In the genomic region with DNA sequence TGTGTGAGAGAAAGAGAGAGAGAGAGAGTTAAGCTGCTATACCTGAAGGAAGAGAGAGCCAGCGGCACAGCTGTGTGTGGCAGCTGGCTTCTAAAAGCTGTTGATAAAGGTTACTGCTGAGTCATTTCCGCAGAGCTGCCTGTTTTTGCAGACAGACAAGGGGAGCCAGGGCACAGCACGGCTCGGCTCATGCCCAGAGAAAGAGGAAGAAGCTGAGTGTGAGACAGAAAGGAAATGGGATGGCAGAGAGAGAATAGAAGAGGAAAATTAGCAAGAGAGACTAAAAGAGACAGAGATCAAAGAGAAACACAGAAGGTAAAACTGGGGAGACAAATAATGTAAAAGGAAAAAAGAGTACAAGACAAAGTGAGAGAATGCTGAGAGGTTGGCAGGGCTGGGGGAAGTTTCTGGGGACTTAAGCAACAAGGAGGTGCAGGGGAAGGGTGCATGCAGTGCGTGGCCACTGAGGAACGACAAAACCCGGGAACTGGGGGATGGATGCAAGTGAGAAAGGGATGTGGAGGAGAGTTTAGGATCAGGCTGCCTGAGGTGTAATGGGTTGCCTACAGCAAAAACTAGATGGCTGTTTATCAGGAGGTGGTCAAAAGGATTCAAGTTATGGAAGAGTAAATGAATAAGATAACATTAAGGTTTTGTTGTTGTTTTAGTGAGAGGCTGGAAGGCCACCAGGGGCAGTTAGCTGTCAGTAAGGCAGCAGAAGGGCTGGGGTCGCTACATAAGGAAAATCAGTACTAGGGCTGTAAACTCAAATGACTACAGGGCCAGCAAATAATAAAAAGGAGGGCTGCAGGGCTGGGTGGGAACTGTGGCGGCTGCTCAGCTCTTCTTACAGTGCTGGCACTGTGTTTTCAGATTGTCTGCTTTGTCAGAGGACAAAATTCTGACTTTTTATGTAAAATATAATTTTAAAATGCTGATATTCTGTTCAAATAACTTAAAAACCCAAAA, we compare ENCODE assay signal across 8 cellular contexts. TPM values are rescaled to one million over a fixed set of nuclear protein-coding genes. Genes with fewer than 3 reads are reported as not detected.
A peak's percentile ranks its signal among the peaks of the same experiment; 100 is the strongest.
DNase-seq lines count a peak whose midpoint lies in the region; ATAC-seq and TF ChIP-seq lines count a peak whose summit lies in the region.

No MANE protein-coding gene starts in this region.

- peak overlapping the region; percentile 57 for H3K4me3 Mint-ChIP-seq in activated CD8-positive, alpha-beta T cell treated with anti-CD3 and anti-CD28 coated beads for 36 hours

- H3K9me3 Mint-ChIP-seq in activated CD8-positive, alpha-beta T cell treated with anti-CD3 and anti-CD28 coated beads for 36 hours = no peaks in the 10 kb centered on the region

- no peaks in the 10 kb centered on the region for H3K9me3 ChIP-seq in ectodermal cell (ENCODE audit: control insufficient read depth, low read length)

- H3K27me3 ChIP-seq in ectodermal cell (ENCODE audit: control insufficient read depth, insufficient read depth, low read length, poor library complexity, severe bottlenecking) = no peaks in the 10 kb centered on the region

- H3K27me3 Mint-ChIP-seq in activated CD8-positive, alpha-beta T cell treated with anti-CD3 and anti-CD28 coated beads for 36 hours = no peaks in the 10 kb centered on the region

- ATAC-seq in GM19372 (IDR thresholded peaks at IDR 0.05; ENCODE audit: low read depth, unreplicated experiment) (peak; percentile 97), HG03558 (IDR thresholded peaks at IDR 0.05; ENCODE audit: extremely low read depth, unreplicated experiment) (peak; percentile 85)
- peak; percentile 97 for ATAC-seq in activated CD8-positive, alpha-beta T cell treated with anti-CD3 and anti-CD28 coated beads for 36 hours

- CTCF ChIA-PET in activated CD8-positive, alpha-beta T cell treated with anti-CD3 and anti-CD28 coated beads for 36 hours (lab: Charles Lee) = interaction anchor here (0.8 to 2.7 kb wide), 4 partner anchors 44 to 138 kb away, joined by 3 to 13 read pairs (median 4); no protein-coding TSS in a partner anchor

- TF ChIP-seq CTCF in activated CD8-positive, alpha-beta T cell treated with anti-CD3 and anti-CD28 coated beads for 36 hours (IDR thresholded peaks at IDR 0.05) = no peak

- H3K36me3 Mint-ChIP-seq in activated CD8-positive, alpha-beta T cell treated with anti-CD3 and anti-CD28 coated beads for 36 hours (ENCODE audit: low read depth) = no peaks in the 10 kb centered on the region

- POLR2A ChIA-PET in activated CD8-positive, alpha-beta T cell treated with anti-CD3 and anti-CD28 coated beads for 36 hours (lab: Charles Lee) = interaction anchor here (0.7 to 2.8 kb wide), 10 partner anchors 8 to 162 kb away, joined by 3 to 10 read pairs (median 4); no protein-coding TSS in a partner anchor

- H3K27ac ChIP-seq in ectodermal cell (ENCODE audit: insufficient read depth, low read depth, low read length, poor library complexity, severe bottlenecking) = peak overlapping the region; percentile 73

- H3K4me3 ChIP-seq in ectodermal cell (ENCODE audit: insufficient read depth, low read depth, low read length) = no peak overlapping the region

- H3K4me1 Mint-ChIP-seq in activated CD8-positive, alpha-beta T cell treated with anti-CD3 and anti-CD28 coated beads for 36 hours (ENCODE audit: low read depth) = peaks cover 26% of the 10 kb centered on the region

- H3K4me1 ChIP-seq in ectodermal cell (ENCODE audit: control insufficient read depth, insufficient read depth, low read length) = peaks cover 20% of the 10 kb centered on the region

- no peaks in the 10 kb centered on the region for H3K36me3 ChIP-seq in ectodermal cell (ENCODE audit: control insufficient read depth, insufficient read depth, low read length)

- WGBS in ectodermal cell, 2 experiments = 9% methylated on average over 9 of the region's 9 CpGs

- H3K27ac Mint-ChIP-seq in activated CD8-positive, alpha-beta T cell treated with anti-CD3 and anti-CD28 coated beads for 36 hours = peak overlapping the region; percentile 83

- intact Hi-C loops in activated CD8-positive, alpha-beta T cell treated with anti-CD3 and anti-CD28 coated beads for 36 hours (cut with micrococcal nuclease) = loop anchor here (5.0 kb wide), 1 partner anchor 118 kb away; no protein-coding TSS in a partner anchor

- DNase-seq in C1 segment of cervical spinal cord (lab: John Stamatoyannopoulos, UW) (peak in 11 of 14 donors; percentile 28 to 75 (median 46)), NCI-H82 (lab: John Stamatoyannopoulos, UW) (peak; percentile 96), lung microvascular endothelial cell (ENCODE audit: low read depth in 2 of 2) (peak; percentile 88 to 91)
- peak; percentile 82 for DNase-seq in activated CD8-positive, alpha-beta T cell treated with anti-CD3 and anti-CD28 coated beads for 36 hours
- DNase-seq in stimulated activated CD4-positive, alpha-beta T cell treated with anti-CD3 and anti-CD28 coated beads, TNF-alpha, amount 100 ng/mL, for 48 hours (ENCODE audit: low read depth in 3 of 3) = peak in 2 of 3 donors; percentile 51 to 54

RNA-seq across cellular contexts. Expression of a gene that starts 22.9 kb away (rescaled TPM):
- total RNA-seq in activated CD8-positive, alpha-beta T cell treated with anti-CD3 and anti-CD28 coated beads for 36 hours = 1,000 to 10,000 TPM; 1,275 to 1,335 TPM
- 119 TPM for polyA plus RNA-seq in ectodermal cell (2013, experiment 1 of 4)
- polyA plus RNA-seq in ectodermal cell (2013, experiment 2 of 4) = 117 TPM
- polyA plus RNA-seq in ectodermal cell (2013, experiment 3 of 4) = 71.7 TPM
- 81.8 TPM for polyA plus RNA-seq in ectodermal cell (2013, experiment 4 of 4)
- 536 and 593 TPM in 2 replicates for total RNA-seq in lung microvascular endothelial cell

Comparison
In these comparisons a context has a peak if more than half of its experiments do, and no peak if none do; other contexts are left out.
1. DNase-seq: peak in every context shown above with its lines; median percentile 96 in NCI-H82; 90 in lung microvascular endothelial cell; 82 in activated CD8-positive, alpha-beta T cell treated with anti-CD3 and anti-CD28 coated beads for 36 hours; 52 in stimulated activated CD4-positive, alpha-beta T cell treated with anti-CD3 and anti-CD28 coated beads, TNF-alpha, amount 100 ng/mL, for 48 hours; 46 in C1 segment of cervical spinal cord.